ENCODE assay signal across 12 cellular contexts in the genomic region with DNA sequence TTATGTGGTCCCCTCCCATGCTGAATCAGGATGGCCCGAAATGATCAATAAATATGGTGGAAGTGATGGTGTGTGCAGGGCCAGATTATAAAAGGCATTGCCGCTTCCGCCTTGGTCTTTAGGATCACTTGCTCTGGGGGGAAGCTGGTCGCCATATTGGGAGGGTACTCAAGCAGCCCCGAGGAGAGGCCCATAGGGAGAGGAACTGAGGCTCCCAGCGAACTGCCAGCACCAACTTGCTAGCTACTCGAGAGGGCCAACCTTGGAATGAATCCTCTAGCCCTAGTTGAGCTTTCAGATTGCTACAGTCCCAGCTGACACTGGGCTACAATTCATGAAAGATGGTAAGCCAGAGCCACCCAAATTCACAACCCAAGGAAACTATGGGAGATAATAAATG. TPM values are rescaled to one million over a fixed set of nuclear protein-coding genes. Genes with fewer than 3 reads are reported as not detected.
"Had no signal": no experiment of that assay in that cellular context is flagged by ENCODE, and none has a peak within 500 bp of the region (broad histone marks: within the 10 kb centered on the region; RNA-seq: fewer than 3 reads in every experiment).

No MANE protein-coding gene starts in this region.

RNA-seq across cellular contexts. Expression of gene CA5A, which starts 48.0 kb away (rescaled TPM):
- total RNA-seq: activated B cell treated with CpG ODN at 0.5 μM for 24 hours; activated CD4-positive, alpha-beta memory T cell treated with anti-CD3 and anti-CD28 coated beads for 36 hours; activated CD4-positive, alpha-beta memory T cell treated with anti-CD3 and anti-CD28 coated beads, Interleukin-2, amount 10 ng/mL, durations not matched to agents 7 days and 5 days; activated CD4-positive, alpha-beta T cell treated with anti-CD3 and anti-CD28 coated beads for 36 hours; activated CD4-positive, alpha-beta T cell treated with anti-CD3 and anti-CD28 coated beads, Interleukin-2, amount 10 ng/mL, durations not matched to agents 7 days and 5 days; activated CD8-positive, alpha-beta memory T cell treated with anti-CD3 and anti-CD28 coated beads for 36 hours; activated CD8-positive, alpha-beta memory T cell treated with anti-CD3 and anti-CD28 coated beads, Interleukin-2, amount 10 ng/mL, durations not matched to agents 7 days and 5 days; activated CD8-positive, alpha-beta T cell treated with anti-CD3 and anti-CD28 coated beads for 36 hours; T-helper 1 cell treated with Interleukin-12 subunit alpha and Interleukin-12 subunit beta and Interleukin-4 antibody, amounts not matched to agents 30 ng/mL and 1 ng/mL, for 36 hours; T-helper 17 cell; T-helper 2 cell treated with Interferon-gamma antibody and Interleukin-4, amounts not matched to agents 100 ng/mL and 5 ng/mL, for 36 hours; WTC11 had no signal
